ENCODE assay signal across 9 cellular contexts in the genomic region with DNA sequence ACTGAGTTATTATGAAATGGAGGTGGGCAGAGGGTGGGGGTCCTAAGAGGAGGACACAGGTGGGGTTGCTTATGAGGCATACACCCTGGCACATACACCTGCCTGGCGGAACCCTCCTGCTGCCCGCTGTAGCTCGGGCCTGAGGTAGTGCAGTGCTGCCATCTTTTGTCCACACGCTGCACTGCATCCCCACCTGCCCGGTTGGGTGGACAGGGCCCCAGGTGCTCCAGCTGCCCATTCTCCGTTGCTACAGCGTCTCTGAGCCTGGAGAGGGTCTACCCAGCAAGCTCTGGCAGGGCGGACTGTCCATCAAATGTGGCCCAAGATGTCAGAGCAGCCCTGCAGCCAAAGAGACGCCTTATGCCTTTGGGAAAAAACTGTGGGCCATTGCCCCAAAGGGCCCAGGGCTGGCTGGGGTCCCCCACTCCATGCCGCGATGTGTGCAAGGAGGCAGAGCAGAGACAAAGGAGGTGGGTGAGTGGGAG.
DNase-seq lines count a peak whose midpoint lies in the region; ATAC-seq and TF ChIP-seq lines count a peak whose summit lies in the region.
"Had no signal": no experiment of that assay in that cellular context is flagged by ENCODE, and none has a peak within 500 bp of the region (broad histone marks: within the 10 kb centered on the region; RNA-seq: fewer than 3 reads in every experiment).

No MANE protein-coding gene starts in this region.

- no peaks in the 10 kb centered on the region; the same call in 1 of the 2 replicates for H3K27me3 ChIP-seq in MG63
- peaks cover 0 to 5% (median 0%) of the 10 kb centered on the region in 3 donors for H3K27me3 ChIP-seq in gastrocnemius medialis
- H3K27me3 ChIP-seq: neutrophil had no signal

- no peaks in the 10 kb centered on the region for H3K4me1 ChIP-seq in gastrocnemius medialis

- TF ChIP-seq CTCF in foreskin fibroblast (IDR thresholded peaks at IDR 0.05; ENCODE audit: low read depth, low read length) (peak; percentile 56), gastrocnemius medialis (IDR thresholded peaks at IDR 0.05 in 4 of 5, conservative IDR thresholded peaks at IDR 0.05 in 1 of 5) (peak; percentile 48 to 71 (median 64))

- H3K36me3 Mint-ChIP-seq in activated CD4-positive, alpha-beta T cell treated with anti-CD3 and anti-CD28 coated beads, Interleukin-2, amount 10 ng/mL, durations not matched to agents 24 days and 14 days (ENCODE audit: low read depth) = no peaks in the 10 kb centered on the region

- no peak overlapping the region for H3K4me3 ChIP-seq in MG63
- no peak overlapping the region for H3K4me3 ChIP-seq in foreskin fibroblast (ENCODE audit: low read depth in 1 of 2, low read length in 2 of 2)
- no peak overlapping the region for H3K4me3 ChIP-seq in gastrocnemius medialis

- in situ Hi-C loops in gastrocnemius medialis (cut with MboI; ENCODE audit: low sequenced_read_pairs in 4 of 4) = loop anchor here in 1 of 4 donors (10.0 kb wide), 1 partner anchor 187 kb away; no protein-coding TSS in a partner anchor

- no peaks in the 10 kb centered on the region for H3K9me3 Mint-ChIP-seq in activated CD4-positive, alpha-beta T cell treated with anti-CD3 and anti-CD28 coated beads, Interleukin-2, amount 10 ng/mL, durations not matched to agents 24 days and 14 days

- H3K36me3 ChIP-seq in MG63 (no peaks in the 10 kb centered on the region), gastrocnemius medialis (no peaks in the 10 kb centered on the region)
- H3K36me3 ChIP-seq: neutrophil had no signal

- H3K4me1 Mint-ChIP-seq in activated CD4-positive, alpha-beta T cell treated with anti-CD3 and anti-CD28 coated beads, Interleukin-2, amount 10 ng/mL, durations not matched to agents 24 days and 14 days = no peaks in the 10 kb centered on the region

- H3K4me3 Mint-ChIP-seq in activated CD4-positive, alpha-beta T cell treated with anti-CD3 and anti-CD28 coated beads, Interleukin-2, amount 10 ng/mL, durations not matched to agents 24 days and 14 days = no peak overlapping the region

- no peaks in the 10 kb centered on the region for H3K27me3 Mint-ChIP-seq in activated CD4-positive, alpha-beta T cell treated with anti-CD3 and anti-CD28 coated beads, Interleukin-2, amount 10 ng/mL, durations not matched to agents 24 days and 14 days

- H3K27ac ChIP-seq in gastrocnemius medialis = no peak overlapping the region
- H3K27ac ChIP-seq: neutrophil had no signal

- H3K27ac Mint-ChIP-seq in activated CD4-positive, alpha-beta T cell treated with anti-CD3 and anti-CD28 coated beads, Interleukin-2, amount 10 ng/mL, durations not matched to agents 24 days and 14 days = no peak overlapping the region

- intact Hi-C loops in activated CD4-positive, alpha-beta T cell treated with anti-CD3 and anti-CD28 coated beads, Interleukin-2, amount 10 ng/mL, durations not matched to agents 24 days and 14 days (cut with micrococcal nuclease) = no loop called here
- intact Hi-C loops in gastrocnemius medialis (cut with DNase I; ENCODE audit: low total_unique reads) = loop anchor here (1.0 kb wide), 1 partner anchor 187 kb away; no protein-coding TSS in a partner anchor

- ATAC-seq in gastrocnemius medialis (peak; percentile 19 to 30), HG03135 (IDR thresholded peaks at IDR 0.05; ENCODE audit: unreplicated experiment) (no peak)

- TF ChIP-seq POLR2A in gastrocnemius medialis (IDR thresholded peaks at IDR 0.05) = no peak

- H3K9me3 ChIP-seq in MG63 (peaks cover 3% of the 10 kb centered on the region), gastrocnemius medialis (no peaks in the 10 kb centered on the region)
- H3K9me3 ChIP-seq: neutrophil had no signal

- peak; percentile 75 for DNase-seq in activated CD4-positive, alpha-beta T cell treated with anti-CD3 and anti-CD28 coated beads, Interleukin-2, amount 10 ng/mL, durations not matched to agents 24 days and 14 days
- no peak for DNase-seq in activated CD4-positive, alpha-beta T cell treated with anti-CD3 and anti-CD28 coated beads for 1 hour
- DNase-seq in MG63 = peak; percentile 36
- DNase-seq in SW480 (ENCODE audit: low spot score) = peak; percentile 68
- DNase-seq in foreskin fibroblast = peak in 1 of 2 donors; percentile 1
- peak in 1 of 2 donors; percentile 18 for DNase-seq in gastrocnemius medialis
- no peak for DNase-seq in dedifferentiated amniotic fluid mesenchymal stem cell (ENCODE audit: extremely low spot score)

Comparison
In these comparisons a context has a peak if more than half of its experiments do, and no peak if none do; other contexts are left out.
1. DNase-seq: peak in activated CD4-positive, alpha-beta T cell treated with anti-CD3 and anti-CD28 coated beads, Interleukin-2, amount 10 ng/mL, durations not matched to agents 24 days and 14 days (single experiment), MG63 (single experiment) and SW480 (single experiment); none in activated CD4-positive, alpha-beta T cell treated with anti-CD3 and anti-CD28 coated beads for 1 hour (single experiment) and dedifferentiated amniotic fluid mesenchymal stem cell (single experiment).